Comparison of ENCODE assay signal across 16 cellular contexts in genomic region chr19:5012688-5013457, GRCh38.
"Had no signal": no experiment of that assay in that cellular context is flagged by ENCODE, and none has a peak within 500 bp of the region (broad histone marks: within the 10 kb centered on the region; RNA-seq: fewer than 3 reads in every experiment).

No MANE protein-coding gene starts in this region.

- H3K4me3 ChIP-seq: heart left ventricle, lower lobe of right lung, suprapubic skin, uterus had no signal

- H3K27me3 ChIP-seq: foreskin keratinocyte, heart left ventricle, suprapubic skin, uterus had no signal

- H3K4me1 ChIP-seq: foreskin keratinocyte, lower lobe of right lung, uterus had no signal

- H3K4me3 Mint-ChIP-seq: dendritic cell treated with granulocyte-macrophage colony-stimulating factor and Interleukin-4, amounts not matched to agents 40 ng/mL and 50 ng/mL, for 4 days; effector memory CD8-positive, alpha-beta T cell; memory B cell; mesothelial cell of epicardium; natural killer cell; stimulated activated effector memory CD8-positive, alpha-beta T cell treated with anti-CD3 and anti-CD28 coated beads, Interleukin-12 subunit alpha, Interleukin-12 subunit beta, amount 100 ng/mL, for 72 hours; type B pancreatic cell had no signal

- H3K36me3 ChIP-seq: uterus had no signal

- H3K36me3 Mint-ChIP-seq: natural killer cell had no signal

- H3K27ac ChIP-seq: foreskin keratinocyte, lower lobe of right lung, suprapubic skin, uterus had no signal

- ATAC-seq: effector memory CD8-positive, alpha-beta T cell; foreskin keratinocyte; lower lobe of right lung; natural killer cell; stimulated activated effector memory CD8-positive, alpha-beta T cell treated with anti-CD3 and anti-CD28 coated beads, Interleukin-12 subunit alpha, Interleukin-12 subunit beta, amount 100 ng/mL, for 72 hours; stimulated activated naive CD8-positive, alpha-beta T cell treated with anti-CD3 and anti-CD28 coated beads, Interleukin-15, Interleukin-2, amounts not matched to agents 100 U/mL and 50 U/mL, for 24 hours had no signal

- H3K27ac Mint-ChIP-seq: dendritic cell treated with granulocyte-macrophage colony-stimulating factor and Interleukin-4, amounts not matched to agents 40 ng/mL and 50 ng/mL, for 4 days; memory B cell; mesothelial cell of epicardium; natural killer cell; stimulated activated effector memory CD8-positive, alpha-beta T cell treated with anti-CD3 and anti-CD28 coated beads, Interleukin-12 subunit alpha, Interleukin-12 subunit beta, amount 100 ng/mL, for 72 hours; type B pancreatic cell had no signal

- H3K4me1 Mint-ChIP-seq: memory B cell, mesothelial cell of epicardium had no signal

- H3K27me3 Mint-ChIP-seq: dendritic cell treated with granulocyte-macrophage colony-stimulating factor and Interleukin-4, amounts not matched to agents 40 ng/mL and 50 ng/mL, for 4 days; effector memory CD8-positive, alpha-beta T cell; memory B cell; type B pancreatic cell had no signal

- H3K9me3 ChIP-seq: lower lobe of right lung, suprapubic skin, uterus had no signal

- H3K9me3 Mint-ChIP-seq: dendritic cell treated with granulocyte-macrophage colony-stimulating factor and Interleukin-4, amounts not matched to agents 40 ng/mL and 50 ng/mL, for 4 days; effector memory CD8-positive, alpha-beta T cell; memory B cell; natural killer cell; stimulated activated effector memory CD8-positive, alpha-beta T cell treated with anti-CD3 and anti-CD28 coated beads, Interleukin-12 subunit alpha, Interleukin-12 subunit beta, amount 100 ng/mL, for 72 hours; type B pancreatic cell had no signal

- DNase-seq: effector memory CD8-positive, alpha-beta T cell; foreskin keratinocyte; heart left ventricle; hippocampal formation; lower lobe of right lung; natural killer cell; stimulated activated CD4-positive, alpha-beta T cell treated with anti-CD3 and anti-CD28 coated beads, Interleukin-4, amount 100 ng/mL, for 1 hour; stimulated activated CD8-positive, alpha-beta memory T cell treated with anti-CD3 and anti-CD28 coated beads, Interleukin-4, amount 100 ng/mL, for 48 hours; stimulated activated naive CD8-positive, alpha-beta T cell treated with anti-CD3 and anti-CD28 coated beads, Interleukin-15, Interleukin-2, amounts not matched to agents 100 U/mL and 50 U/mL, for 24 hours; uterus had no signal
